13 cellular contexts compared by ENCODE assay signal in genomic region chr12:31272607-31273225, GRCh38. TPM values are rescaled to one million over a fixed set of nuclear protein-coding genes. Genes with fewer than 3 reads are reported as not detected.
DNase-seq lines count a peak whose midpoint lies in the region; ATAC-seq and TF ChIP-seq lines count a peak whose summit lies in the region.
"Had no signal": no experiment of that assay in that cellular context is flagged by ENCODE, and none has a peak within 500 bp of the region (broad histone marks: within the 10 kb centered on the region; RNA-seq: fewer than 3 reads in every experiment).

No MANE protein-coding gene starts in this region.

- H3K36me3 Mint-ChIP-seq in activated naive CD4-positive, alpha-beta T cell treated with anti-CD3 and anti-CD28 coated beads, Interleukin-2, amount 50 U/mL, for 24 hours = peaks cover 10% of the 10 kb centered on the region
- H3K36me3 Mint-ChIP-seq in activated naive CD4-positive, alpha-beta T cell treated with anti-CD3 and anti-CD28 coated beads for 36 hours (ENCODE audit: low read depth) = peaks cover 20% of the 10 kb centered on the region
- peaks cover 41% of the 10 kb centered on the region for H3K36me3 Mint-ChIP-seq in activated T-helper 2 cell treated with anti-CD3 and anti-CD28 coated beads, Interferon-gamma antibody, Interleukin-2, Interleukin-4, amounts not matched to agents 10 μg/mL and 5 μg/mL and 100 μg/mL, durations not matched to agents 14 hours and 24 hours and 36 hours (ENCODE audit: low read depth)
- H3K36me3 Mint-ChIP-seq in progenitor cell of endocrine pancreas (ENCODE audit: insufficient read depth) = peaks cover 22% of the 10 kb centered on the region

- ATAC-seq in GM19452 (IDR thresholded peaks at IDR 0.05; ENCODE audit: unreplicated experiment) = no peak

- intact Hi-C loops in activated naive CD4-positive, alpha-beta T cell treated with anti-CD3 and anti-CD28 coated beads for 36 hours (cut with micrococcal nuclease) = loop anchor here (1.0 to 2.0 kb wide), 5 partner anchors 54 to 425 kb away; partner anchors contain the start of gene SINHCAF
- intact Hi-C loops in activated T-helper 2 cell treated with anti-CD3 and anti-CD28 coated beads, Interferon-gamma antibody, Interleukin-2, Interleukin-4, amounts not matched to agents 10 μg/mL and 5 μg/mL and 100 μg/mL, durations not matched to agents 14 hours and 24 hours and 36 hours (cut with micrococcal nuclease) = loop anchor here (5.0 to 10.0 kb wide), 2 partner anchors 50 to 428 kb away; no protein-coding TSS in a partner anchor

- DNase-seq in activated naive CD4-positive, alpha-beta T cell treated with anti-CD3 and anti-CD28 coated beads for 36 hours = no peak
- DNase-seq in NCI-H69 (lab: John Stamatoyannopoulos, UW) (peak; percentile 70), progenitor cell of endocrine pancreas (ENCODE audit: low spot score, unreplicated experiment) (no peak), MV-4-11 (lab: John Stamatoyannopoulos, UW) (no peak)
- no peak for DNase-seq in activated T-helper 2 cell treated with anti-CD3 and anti-CD28 coated beads, Interferon-gamma antibody, Interleukin-2, Interleukin-4, amounts not matched to agents 10 μg/mL and 5 μg/mL and 100 μg/mL, durations not matched to agents 14 hours and 24 hours and 36 hours (ENCODE audit: low spot score)
- DNase-seq in effector CD8-positive, alpha-beta T cell (lab: John Stamatoyannopoulos, UW) = no peak
- DNase-seq: activated CD4-positive, CD25-positive, alpha-beta regulatory T cell treated with anti-CD3 and anti-CD28 coated beads, Interleukin-2, amount 50 U/mL, for 72 hours; left cardiac atrium had no signal

- TF ChIP-seq CTCF in progenitor cell of endocrine pancreas (IDR thresholded peaks at IDR 0.05; ENCODE audit: unreplicated experiment) = no peak

- H3K4me1 Mint-ChIP-seq in activated naive CD4-positive, alpha-beta T cell treated with anti-CD3 and anti-CD28 coated beads, Interleukin-2, amount 50 U/mL, for 24 hours = peaks cover 4% of the 10 kb centered on the region
- no peaks in the 10 kb centered on the region for H3K4me1 Mint-ChIP-seq in activated naive CD4-positive, alpha-beta T cell treated with anti-CD3 and anti-CD28 coated beads for 36 hours (ENCODE audit: low read depth)
- no peaks in the 10 kb centered on the region for H3K4me1 Mint-ChIP-seq in activated T-helper 2 cell treated with anti-CD3 and anti-CD28 coated beads, Interferon-gamma antibody, Interleukin-2, Interleukin-4, amounts not matched to agents 10 μg/mL and 5 μg/mL and 100 μg/mL, durations not matched to agents 14 hours and 24 hours and 36 hours (ENCODE audit: low read depth)
- peaks cover 5% of the 10 kb centered on the region for H3K4me1 Mint-ChIP-seq in progenitor cell of endocrine pancreas (ENCODE audit: low read depth)
- H3K4me1 Mint-ChIP-seq: brain; CD8-positive, alpha-beta memory T cell had no signal

- peak overlapping the region; percentile 46 for H3K27ac Mint-ChIP-seq in activated naive CD4-positive, alpha-beta T cell treated with anti-CD3 and anti-CD28 coated beads, Interleukin-2, amount 50 U/mL, for 24 hours
- no peak overlapping the region for H3K27ac Mint-ChIP-seq in activated naive CD4-positive, alpha-beta T cell treated with anti-CD3 and anti-CD28 coated beads for 36 hours
- peak overlapping the region; percentile 20 for H3K27ac Mint-ChIP-seq in activated T-helper 2 cell treated with anti-CD3 and anti-CD28 coated beads, Interferon-gamma antibody, Interleukin-2, Interleukin-4, amounts not matched to agents 10 μg/mL and 5 μg/mL and 100 μg/mL, durations not matched to agents 14 hours and 24 hours and 36 hours
- H3K27ac Mint-ChIP-seq in progenitor cell of endocrine pancreas = peak overlapping the region; percentile 15
- H3K27ac Mint-ChIP-seq: B cell had no signal

- no peaks in the 10 kb centered on the region for H3K27me3 Mint-ChIP-seq in activated naive CD4-positive, alpha-beta T cell treated with anti-CD3 and anti-CD28 coated beads, Interleukin-2, amount 50 U/mL, for 24 hours
- H3K27me3 Mint-ChIP-seq in activated naive CD4-positive, alpha-beta T cell treated with anti-CD3 and anti-CD28 coated beads for 36 hours (ENCODE audit: low read depth) = no peaks in the 10 kb centered on the region
- no peaks in the 10 kb centered on the region for H3K27me3 Mint-ChIP-seq in activated T-helper 2 cell treated with anti-CD3 and anti-CD28 coated beads, Interferon-gamma antibody, Interleukin-2, Interleukin-4, amounts not matched to agents 10 μg/mL and 5 μg/mL and 100 μg/mL, durations not matched to agents 14 hours and 24 hours and 36 hours (ENCODE audit: low read depth)
- H3K27me3 Mint-ChIP-seq in progenitor cell of endocrine pancreas = no peaks in the 10 kb centered on the region
- H3K27me3 Mint-ChIP-seq: B cell; brain; CD8-positive, alpha-beta memory T cell had no signal

- no peak overlapping the region for H3K4me3 Mint-ChIP-seq in activated naive CD4-positive, alpha-beta T cell treated with anti-CD3 and anti-CD28 coated beads, Interleukin-2, amount 50 U/mL, for 24 hours
- H3K4me3 Mint-ChIP-seq in activated naive CD4-positive, alpha-beta T cell treated with anti-CD3 and anti-CD28 coated beads for 36 hours = no peak overlapping the region
- H3K4me3 Mint-ChIP-seq in activated T-helper 2 cell treated with anti-CD3 and anti-CD28 coated beads, Interferon-gamma antibody, Interleukin-2, Interleukin-4, amounts not matched to agents 10 μg/mL and 5 μg/mL and 100 μg/mL, durations not matched to agents 14 hours and 24 hours and 36 hours (ENCODE audit: low read depth) = no peak overlapping the region
- H3K4me3 Mint-ChIP-seq in progenitor cell of endocrine pancreas (ENCODE audit: low read depth) = no peak overlapping the region
- H3K4me3 Mint-ChIP-seq: B cell; brain; CD8-positive, alpha-beta memory T cell had no signal

- no peaks in the 10 kb centered on the region for H3K9me3 Mint-ChIP-seq in activated naive CD4-positive, alpha-beta T cell treated with anti-CD3 and anti-CD28 coated beads, Interleukin-2, amount 50 U/mL, for 24 hours
- H3K9me3 Mint-ChIP-seq in activated naive CD4-positive, alpha-beta T cell treated with anti-CD3 and anti-CD28 coated beads for 36 hours = no peaks in the 10 kb centered on the region
- no peaks in the 10 kb centered on the region for H3K9me3 Mint-ChIP-seq in activated T-helper 2 cell treated with anti-CD3 and anti-CD28 coated beads, Interferon-gamma antibody, Interleukin-2, Interleukin-4, amounts not matched to agents 10 μg/mL and 5 μg/mL and 100 μg/mL, durations not matched to agents 14 hours and 24 hours and 36 hours
- H3K9me3 Mint-ChIP-seq in progenitor cell of endocrine pancreas (ENCODE audit: low read depth) = no peaks in the 10 kb centered on the region
- H3K9me3 Mint-ChIP-seq: brain; CD8-positive, alpha-beta memory T cell had no signal

- CTCF ChIA-PET in activated naive CD4-positive, alpha-beta T cell treated with anti-CD3 and anti-CD28 coated beads for 36 hours (lab: Charles Lee) = interaction anchor here (0.6 to 2.5 kb wide), 27 partner anchors 9 to 425 kb away, joined by 3 to 25 read pairs (median 7); no protein-coding TSS in a partner anchor

RNA-seq across cellular contexts. Expression of gene SINHCAF, which starts 53.2 kb away (rescaled TPM):
- total RNA-seq in activated naive CD4-positive, alpha-beta T cell treated with anti-CD3 and anti-CD28 coated beads for 36 hours = 100 to 1,000 TPM; 158 to 169 TPM
- total RNA-seq in activated T-helper 2 cell treated with anti-CD3 and anti-CD28 coated beads, Interferon-gamma antibody, Interleukin-2, Interleukin-4, amounts not matched to agents 10 μg/mL and 5 μg/mL and 100 μg/mL, durations not matched to agents 14 hours and 24 hours and 36 hours = 223 and 231 TPM in 2 replicates
- 391 and 408 TPM in 2 replicates for total RNA-seq in progenitor cell of endocrine pancreas
